ENCODE assay signal across 20 cellular contexts in the genomic region with DNA sequence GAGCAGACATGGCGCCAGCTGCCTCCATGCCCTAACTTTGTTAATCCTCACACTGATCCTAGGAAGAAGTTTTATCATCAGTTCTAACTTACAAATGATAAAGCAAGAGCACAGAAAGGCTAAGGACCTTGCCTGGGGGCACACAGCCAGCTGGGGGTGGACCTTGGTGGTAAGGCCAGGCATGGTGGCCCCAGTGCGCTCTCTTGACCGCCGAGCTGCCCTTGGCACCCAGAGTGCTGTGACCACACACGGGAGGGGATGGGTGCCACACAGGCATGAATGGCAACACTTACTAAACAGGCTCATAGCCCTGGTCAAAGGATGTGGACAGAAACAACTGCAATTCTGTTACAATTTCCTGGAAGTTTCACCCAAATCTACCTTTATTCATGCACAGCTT.
"Had no signal": no experiment of that assay in that cellular context is flagged by ENCODE, and none has a peak within 500 bp of the region (broad histone marks: within the 10 kb centered on the region; RNA-seq: fewer than 3 reads in every experiment).

No MANE protein-coding gene starts in this region.

- H3K36me3 ChIP-seq: brain microvascular endothelial cell had no signal

- H3K27ac ChIP-seq: brain microvascular endothelial cell had no signal

- ATAC-seq: activated CD8-positive, alpha-beta memory T cell treated with anti-CD3 and anti-CD28 coated beads, Interleukin-2, amount 10 ng/mL, durations not matched to agents 7 days and 5 days; activated naive CD8-positive, alpha-beta T cell treated with anti-CD3 and anti-CD28 coated beads, Interleukin-2, amount 50 U/mL, for 24 hours; left colon had no signal

- H3K27me3 ChIP-seq: brain microvascular endothelial cell, right atrium auricular region had no signal

- H3K4me3 ChIP-seq: lung, prostate gland, right atrium auricular region had no signal

- H3K9me3 ChIP-seq: prostate gland, right atrium auricular region had no signal

- DNase-seq: activated B cell treated with CpG ODN at 0.5 μM for 24 hours; activated CD4-positive, alpha-beta memory T cell treated with anti-CD3 and anti-CD28 coated beads, Interleukin-2, amount 10 ng/mL, durations not matched to agents 7 days and 5 days; activated CD4-positive, alpha-beta T cell treated with anti-CD3 and anti-CD28 coated beads for 48 hours; activated CD8-positive, alpha-beta memory T cell treated with anti-CD3 and anti-CD28 coated beads, Interleukin-2, amount 10 ng/mL, durations not matched to agents 7 days and 5 days; activated naive CD4-positive, alpha-beta T cell treated with anti-CD3 and anti-CD28 coated beads, Interleukin-2, amount 10 ng/mL, durations not matched to agents 7 days and 5 days; activated naive CD8-positive, alpha-beta T cell treated with anti-CD3 and anti-CD28 coated beads, Interleukin-2, amount 50 U/mL, for 24 hours; aorta; brain microvascular endothelial cell; cerebellar nuclear complex; effector memory CD4-positive, alpha-beta T cell; left colon; nephron progenitor cell; small intestine; stimulated activated CD4-positive, alpha-beta T cell treated with anti-CD3 and anti-CD28 coated beads, Interleukin-15, amount 100 ng/mL, for 24 hours; stimulated activated CD4-positive, alpha-beta T cell treated with anti-CD3 and anti-CD28 coated beads, Interleukin-2, amount 100 ng/mL, for 48 hours; T-helper 1 cell; T-helper 9 cell had no signal
